Comparison of ENCODE assay signal across 10 cellular contexts in genomic region chr3:134371542-134372324, GRCh38. TPM values are rescaled to one million over a fixed set of nuclear protein-coding genes. Genes with fewer than 3 reads are reported as not detected.
DNase-seq lines count a peak whose midpoint lies in the region; ATAC-seq and TF ChIP-seq lines count a peak whose summit lies in the region.
"Had no signal": no experiment of that assay in that cellular context is flagged by ENCODE, and none has a peak within 500 bp of the region (broad histone marks: within the 10 kb centered on the region; RNA-seq: fewer than 3 reads in every experiment).

No MANE protein-coding gene starts in this region.

- H3K4me1 ChIP-seq in IMR-90 (ENCODE audit: control insufficient read depth, insufficient read depth, low read length) (peaks cover 50% of the 10 kb centered on the region), lower lobe of right lung (peaks cover 74% of the 10 kb centered on the region), tibial artery (peaks cover 18 to 73% (median 67%) of the 10 kb centered on the region in 4 donors)

- peaks cover 10% of the 10 kb centered on the region for H3K4me1 Mint-ChIP-seq in activated CD4-positive, alpha-beta T cell treated with anti-CD3 and anti-CD28 coated beads, Interleukin-2, amount 10 ng/mL, durations not matched to agents 7 days and 5 days

- no peak overlapping the region for H3K4me3 Mint-ChIP-seq in activated CD4-positive, alpha-beta T cell treated with anti-CD3 and anti-CD28 coated beads, Interleukin-2, amount 10 ng/mL, durations not matched to agents 7 days and 5 days

- H4K20me1 ChIP-seq in IMR-90 (ENCODE audit: insufficient read depth, low read length) = peaks cover 71% of the 10 kb centered on the region

- peak overlapping the region; percentile 99 for H3K4ac ChIP-seq in IMR-90 (ENCODE audit: low read depth, low read length)

- peaks cover 10% of the 10 kb centered on the region for H3K9me1 ChIP-seq in IMR-90 (ENCODE audit: insufficient read depth, low read length)

- peaks cover 41% of the 10 kb centered on the region for H3K27me3 Mint-ChIP-seq in activated CD4-positive, alpha-beta T cell treated with anti-CD3 and anti-CD28 coated beads, Interleukin-2, amount 10 ng/mL, durations not matched to agents 7 days and 5 days

- no peaks in the 10 kb centered on the region for H3K27me3 ChIP-seq in IMR-90 (ENCODE audit: control insufficient read depth, insufficient read depth, low read length)
- no peaks in the 10 kb centered on the region for H3K27me3 ChIP-seq in lower lobe of right lung (ENCODE audit: low read depth)
- no peaks in the 10 kb centered on the region for H3K27me3 ChIP-seq in tibial artery

- no peaks in the 10 kb centered on the region for H3K9me3 Mint-ChIP-seq in activated CD4-positive, alpha-beta T cell treated with anti-CD3 and anti-CD28 coated beads, Interleukin-2, amount 10 ng/mL, durations not matched to agents 7 days and 5 days

- dilution Hi-C loops in IMR-90 (cut with HindIII; ENCODE audit: low sequenced_read_pairs, unreplicated experiment) = no loop called here

- peak overlapping the region; percentile 99 for H3K27ac ChIP-seq in IMR-90 (ENCODE audit: insufficient read depth, low read length)
- peak overlapping the region; percentile 100 for H3K27ac ChIP-seq in lower lobe of right lung
- peak overlapping the region; percentile 98 to 99 for H3K27ac ChIP-seq in tibial artery

- H3K4me3 ChIP-seq in IMR-90 (ENCODE audit: insufficient read depth, low read depth, low read length) (peak overlapping the region; percentile 76), choroid plexus epithelial cell (ENCODE audit: low read depth, low read length) (peak overlapping the region; percentile 91), lower lobe of right lung (peak overlapping the region; percentile 80), tibial artery (peak overlapping the region; percentile 90 to 97)

- intact Hi-C loops in IMR-90 (cut with micrococcal nuclease) (loop anchor here (5.0 kb wide), 1 partner anchor 76 kb away; no protein-coding TSS in a partner anchor), lower lobe of right lung (cut with DNase I) (no loop called here), tibial artery (cut with DNase I; ENCODE audit: low total_unique reads) (loop anchor here (5.0 kb wide), 2 partner anchors 59 to 91 kb away; no protein-coding TSS in a partner anchor)

- H3K79me1 ChIP-seq in IMR-90 (ENCODE audit: low read depth in 1 of 2, low read length in 2 of 2) = peaks cover 9 to 55% of the 10 kb centered on the region in 2 experiments; a peak in 3 of 4 replicates

- no peak for TF ChIP-seq RAD21 in IMR-90 (IDR thresholded peaks at IDR 0.05; ENCODE audit: low read length)

- H4K91ac ChIP-seq in IMR-90 (ENCODE audit: insufficient read depth, low read depth, low read length) = peak overlapping the region; percentile 53

- H4K5ac ChIP-seq in IMR-90 (ENCODE audit: low read depth, low read length) = peak overlapping the region; percentile 43; the same call in 1 of the 2 replicates

- peak overlapping the region; percentile 12; the same call in 1 of the 2 replicates for H2BK120ac ChIP-seq in IMR-90 (ENCODE audit: low read depth, low read length)

- TF ChIP-seq POLR2A in IMR-90 (IDR thresholded peaks at IDR 0.05; ENCODE audit: low read depth, low read length) = peak; percentile 78

- DNase-seq in IMR-90 = peak; percentile 53
- peak; percentile 51 for DNase-seq in choroid plexus epithelial cell (ENCODE audit: low read depth)
- DNase-seq in lower lobe of right lung = no peak
- peak; percentile 15 to 60 for DNase-seq in tibial artery
- DNase-seq in MV-4-11 (lab: John Stamatoyannopoulos, UW) = no peak
- no peak for DNase-seq in activated CD4-positive, alpha-beta T cell treated with anti-CD3 and anti-CD28 coated beads, Interleukin-2, amount 10 ng/mL, durations not matched to agents 7 days and 5 days
- DNase-seq in stimulated activated CD4-positive, alpha-beta T cell treated with anti-CD3 and anti-CD28 coated beads, Interleukin-4, amount 100 ng/mL, for 1 hour = no peak
- DNase-seq: left colon, NCI-H748 treated with DMSO at 0.1 percent for 48 hours had no signal

- H2AK9ac ChIP-seq in IMR-90 (replicated peaks; ENCODE audit: low read depth, low read length, poor library complexity) = peak overlapping the region; percentile 20

- peak overlapping the region; percentile 99 for H3K23ac ChIP-seq in IMR-90 (ENCODE audit: low read depth, low read length)

- ATAC-seq in IMR-90 (ENCODE audit: low read depth) (no peak), lower lobe of right lung (no peak)
- ATAC-seq in activated CD4-positive, CD25-positive, alpha-beta regulatory T cell treated with anti-CD3 and anti-CD28 coated beads, Interleukin-2, amount 50 U/mL, for 24 hours = no peak
- ATAC-seq: left colon had no signal

- peak overlapping the region; percentile 73 to 95; a peak in 3 of 4 replicates for H4K8ac ChIP-seq in IMR-90 (ENCODE audit: low read depth in 2 of 2, low read length in 2 of 2)

- H2AK5ac ChIP-seq in IMR-90 (ENCODE audit: low read depth, low read length) = peak overlapping the region; percentile 36; the same call in 1 of the 2 replicates

- H3K18ac ChIP-seq in IMR-90 (ENCODE audit: low read depth, low read length) = peak overlapping the region; percentile 85

- H3K14ac ChIP-seq in IMR-90 (replicated peaks; ENCODE audit: low read depth, low read length) = peak overlapping the region; percentile 99

- H3K9me3 ChIP-seq in IMR-90 (ENCODE audit: control insufficient read depth, insufficient read depth, low read length) (no peaks in the 10 kb centered on the region), lower lobe of right lung (no peaks in the 10 kb centered on the region), tibial artery (no peaks in the 10 kb centered on the region)

- POLR2A ChIA-PET in IMR-90 (lab: Charles Lee; ENCODE audit: unreplicated experiment) = interaction anchor here (0.7 to 2.1 kb wide), 8 partner anchors 7 to 111 kb away, joined by 3 to 11 read pairs (median 6); no protein-coding TSS in a partner anchor
- POLR2A ChIA-PET in activated CD4-positive, alpha-beta T cell treated with anti-CD3 and anti-CD28 coated beads, Interleukin-2, amount 10 ng/mL, durations not matched to agents 7 days and 5 days (lab: Charles Lee) = no interaction called here

- no peak overlapping the region for H2BK15ac ChIP-seq in IMR-90 (ENCODE audit: low read depth, low read length)

- H2BK20ac ChIP-seq in IMR-90 (ENCODE audit: low read depth, low read length) = no peak overlapping the region

- TF ChIP-seq CTCF in IMR-90 (conservative IDR thresholded peaks at IDR 0.05; ENCODE audit: low read depth, low read length) = no peak
- TF ChIP-seq CTCF in choroid plexus epithelial cell (conservative IDR thresholded peaks at IDR 0.05; ENCODE audit: low read depth, low read length) = peak; percentile 29
- no peak for TF ChIP-seq CTCF in lower lobe of right lung (IDR thresholded peaks at IDR 0.05)
- TF ChIP-seq CTCF in tibial artery (IDR thresholded peaks at IDR 0.05) = no peak

- WGBS in IMR-90 (ENCODE audit: extremely low coverage in 2 of 2, insufficient read length in 1 of 2), 2 experiments = no CpG with 5 or more reads among the region's 7 CpGs

- no peak overlapping the region for H2AFZ ChIP-seq in IMR-90 (replicated peaks; ENCODE audit: low read length, poor library complexity)

- H3K9ac ChIP-seq in IMR-90 (ENCODE audit: low read depth, low read length) = peak overlapping the region; percentile 93

- no peak overlapping the region for H3K27ac Mint-ChIP-seq in activated CD4-positive, alpha-beta T cell treated with anti-CD3 and anti-CD28 coated beads, Interleukin-2, amount 10 ng/mL, durations not matched to agents 7 days and 5 days

- peak overlapping the region; percentile 99 for H3K56ac ChIP-seq in IMR-90 (ENCODE audit: extremely low read depth, insufficient read depth, low read length)

- CTCF ChIA-PET in IMR-90 (lab: Yijun Ruan, JAX) = interaction anchor here (0.6 to 1.5 kb wide), 3 partner anchors 41 to 1877 kb away, joined by 3 to 4 read pairs (median 3); no protein-coding TSS in a partner anchor
- CTCF ChIA-PET in activated CD4-positive, alpha-beta T cell treated with anti-CD3 and anti-CD28 coated beads, Interleukin-2, amount 10 ng/mL, durations not matched to agents 7 days and 5 days (lab: Charles Lee) = no interaction called here

- in situ Hi-C loops in IMR-90 (cut with MboI; ENCODE audit: low sequenced_read_pairs) = no loop called here

- BruUV-seq in IMR-90 (replicated peaks; lab: Mats Ljungman, UMichigan) = no TSS peak

- no peaks in the 10 kb centered on the region for H3K36me3 Mint-ChIP-seq in activated CD4-positive, alpha-beta T cell treated with anti-CD3 and anti-CD28 coated beads, Interleukin-2, amount 10 ng/mL, durations not matched to agents 7 days and 5 days (ENCODE audit: low read depth)

- H2BK5ac ChIP-seq in IMR-90 (ENCODE audit: low read depth, low read length, poor library complexity, severe bottlenecking) = peak overlapping the region; percentile 98

- H3K4me2 ChIP-seq in IMR-90 (ENCODE audit: low read depth, low read length) = peak overlapping the region; percentile 93

- H3K36me3 ChIP-seq in IMR-90 (ENCODE audit: control insufficient read depth, insufficient read depth, low read length) (peaks cover 55% of the 10 kb centered on the region), lower lobe of right lung (peaks cover 51% of the 10 kb centered on the region), tibial artery (peaks cover 34 to 49% (median 48%) of the 10 kb centered on the region in 3 donors)

TF ChIP-seq in IMR-90, 13 proteins besides CTCF, POLR2A, EP300 and RAD21:
- TF ChIP-seq RCOR1 (IDR thresholded peaks at IDR 0.05; ENCODE audit: insufficient replicate concordance, low read length) = no peak
- no peak for TF ChIP-seq MXI1 (IDR thresholded peaks at IDR 0.05; ENCODE audit: borderline replicate concordance, low read depth, low read length)

RNA-seq across cellular contexts. Expression of gene AMOTL2, which starts 2.5 kb away (rescaled TPM):
- total RNA-seq in IMR-90 (2012; rRNA removed) = 162 and 172 TPM in 2 replicates
- 176 and 230 TPM in 2 replicates for polyA plus RNA-seq in IMR-90 (2012; rRNA removed)
- polyA plus RNA-seq in IMR-90 (2012; cell fraction: cytosol; rRNA removed) = 168 and 220 TPM in 2 replicates
- 530 and 567 TPM in 2 replicates for polyA plus RNA-seq in IMR-90 (2012; cell fraction: nucleus; rRNA removed; ENCODE audit: low replicate concordance)
- total RNA-seq in lower lobe of right lung = 77.8 TPM
- total RNA-seq in activated CD4-positive, alpha-beta T cell treated with anti-CD3 and anti-CD28 coated beads, Interleukin-2, amount 10 ng/mL, durations not matched to agents 7 days and 5 days = not detected

Comparison
In these comparisons a context has a peak if more than half of its experiments do, and no peak if none do; other contexts are left out.
1. DNase-seq: peak in IMR-90 (single experiment), choroid plexus epithelial cell (single experiment) and tibial artery (2 of 2); none in lower lobe of right lung (single experiment), MV-4-11 (single experiment), activated CD4-positive, alpha-beta T cell treated with anti-CD3 and anti-CD28 coated beads, Interleukin-2, amount 10 ng/mL, durations not matched to agents 7 days and 5 days (single experiment) and stimulated activated CD4-positive, alpha-beta T cell treated with anti-CD3 and anti-CD28 coated beads, Interleukin-4, amount 100 ng/mL, for 1 hour (single experiment).
2. RNA of gene AMOTL2, which starts 2.5 kb away (total RNA-seq): 162 to 172 TPM in IMR-90 and 77.8 TPM in lower lobe of right lung (single experiment); not detected in activated CD4-positive, alpha-beta T cell treated with anti-CD3 and anti-CD28 coated beads, Interleukin-2, amount 10 ng/mL, durations not matched to agents 7 days and 5 days; every median in the first group is over 10 times any median in the second.
3. Peak in every context shown above with its lines, with median percentiles within 50 percentile points of each other: H3K27ac ChIP-seq and H3K4me3 ChIP-seq.